ENCODE assay signal across 10 cellular contexts in genomic region chr12:67433393-67434175, GRCh38.
DNase-seq lines count a peak whose midpoint lies in the region; ATAC-seq and TF ChIP-seq lines count a peak whose summit lies in the region.
"Had no signal": no experiment of that assay in that cellular context is flagged by ENCODE, and none has a peak within 500 bp of the region (broad histone marks: within the 10 kb centered on the region; RNA-seq: fewer than 3 reads in every experiment).

No MANE protein-coding gene starts in this region.

- TF ChIP-seq CTCF in GM12865 (IDR thresholded peaks at IDR 0.05; ENCODE audit: insufficient read depth, low read depth, low read length, missing control alignments) (no peak), fibroblast of the aortic adventitia (IDR thresholded peaks at IDR 0.05; ENCODE audit: insufficient read depth, low read length) (no peak)

- H3K4me3 ChIP-seq in GM12865 (ENCODE audit: low read depth, low read length) = no peak overlapping the region
- no peak overlapping the region for H3K4me3 ChIP-seq in fibroblast of the aortic adventitia (ENCODE audit: low read depth, low read length)

- ATAC-seq in GM21529 (IDR thresholded peaks at IDR 0.05; ENCODE audit: unreplicated experiment) = peak; percentile 91
- peak; percentile 77 for ATAC-seq in HG03565 (IDR thresholded peaks at IDR 0.05; ENCODE audit: unreplicated experiment)

- DNase-seq in GM12865 (ENCODE audit: low read depth) = peak; percentile 67
- DNase-seq in fibroblast of the aortic adventitia (ENCODE audit: low read depth) = peak; percentile 53
- DNase-seq in GDM1 (lab: John Stamatoyannopoulos, UW) = no peak
- no peak for DNase-seq in globus pallidus (ENCODE audit: low spot score)
- no peak for DNase-seq in NCI-H146 treated with DMSO at 0.1 percent for 48 hours (lab: John Stamatoyannopoulos, UW; ENCODE audit: unreplicated experiment)
- no peak for DNase-seq in SKM-1 treated with dmso at 0.1 percent for 144 hours (lab: John Stamatoyannopoulos, UW; ENCODE audit: unreplicated experiment)
- DNase-seq: activated gamma-delta T cell; stimulated activated CD4-positive, alpha-beta T cell treated with anti-CD3 and anti-CD28 coated beads, Interleukin-2, amount 100 ng/mL, for 24 hours had no signal

Comparison
In these comparisons a context has a peak if more than half of its experiments do, and no peak if none do; other contexts are left out.
1. DNase-seq: peak in GM12865 (single experiment) and fibroblast of the aortic adventitia (single experiment); none in GDM1 (single experiment), globus pallidus (single experiment), NCI-H146 treated with DMSO at 0.1 percent for 48 hours (single experiment) and SKM-1 treated with dmso at 0.1 percent for 144 hours (single experiment).